Comparison of ENCODE assay signal across 17 cellular contexts in genomic region chr10:102791754-102792153, GRCh38. TPM values are rescaled to one million over a fixed set of nuclear protein-coding genes. Genes with fewer than 3 reads are reported as not detected.
A peak's percentile ranks its signal among the peaks of the same experiment; 100 is the strongest.
DNase-seq lines count a peak whose midpoint lies in the region; ATAC-seq and TF ChIP-seq lines count a peak whose summit lies in the region.
"Had no signal": no experiment of that assay in that cellular context is flagged by ENCODE, and none has a peak within 500 bp of the region (broad histone marks: within the 10 kb centered on the region; RNA-seq: fewer than 3 reads in every experiment).

No MANE protein-coding gene starts in this region.

- H3K4me1 ChIP-seq in Panc1 (ENCODE audit: control insufficient read depth, insufficient read depth, low read length) (peaks cover 34% of the 10 kb centered on the region), rectal smooth muscle tissue (ENCODE audit: control insufficient read depth, insufficient read depth, low read length) (peaks cover 34% of the 10 kb centered on the region)

- in situ Hi-C loops in Panc1 (cut with HindIII; ENCODE audit: low pct_unique_long_range_greater_than_20kb, low sequenced_read_pairs): no loop called here

- no peak for ATAC-seq in Panc1
- ATAC-seq: lower lobe of right lung had no signal

- H3K27ac ChIP-seq in Panc1 (ENCODE audit: low read length) (peak overlapping the region; percentile 36), rectal smooth muscle tissue (ENCODE audit: low read depth, low read length) (peak overlapping the region; percentile 56)
- H3K27ac ChIP-seq: lower lobe of right lung had no signal

- intact Hi-C loops in Panc1 (cut with micrococcal nuclease; ENCODE audit: unreplicated experiment): no loop called here
- intact Hi-C loops in activated CD4-positive, alpha-beta T cell treated with anti-CD3 and anti-CD28 coated beads, Interleukin-2, amount 10 ng/mL, durations not matched to agents 24 days and 14 days (cut with micrococcal nuclease): no loop called here

- H3K4me3 Mint-ChIP-seq in activated CD4-positive, alpha-beta T cell treated with anti-CD3 and anti-CD28 coated beads, Interleukin-2, amount 10 ng/mL, durations not matched to agents 24 days and 14 days: no peak overlapping the region

- DNase-seq in AG10803 (ENCODE audit: low read depth): peak; percentile 75
- DNase-seq in Panc1 (ENCODE audit: low read depth, low spot score): no peak
- DNase-seq in fibroblast of villous mesenchyme (ENCODE audit: low read depth): peak; percentile 56
- DNase-seq in GM20000 (ENCODE audit: low spot score): no peak
- DNase-seq in mucosa of gallbladder (ENCODE audit: low spot score): no peak
- no peak for DNase-seq in activated CD4-positive, alpha-beta T cell treated with anti-CD3 and anti-CD28 coated beads, Interleukin-2, amount 10 ng/mL, durations not matched to agents 24 days and 14 days
- no peak for DNase-seq in HK-2 (ENCODE audit: unreplicated experiment)
- DNase-seq: COR-L47; lower lobe of right lung; NCI-H146; NCI-H345; NK-92 treated with Interleukin-12 subunit alpha and Interleukin-12 subunit beta, amount 100 ng/mL, for 24 hours; SIG-M5; T-helper 2 cell had no signal

- POLR2A ChIA-PET in Panc1 (lab: Charles Lee): no interaction called here

- no TSS peak for BruUV-seq in Panc1 (replicated peaks; lab: Mats Ljungman, UMichigan)

- peaks cover 15% of the 10 kb centered on the region for H3K4me1 Mint-ChIP-seq in activated CD4-positive, alpha-beta T cell treated with anti-CD3 and anti-CD28 coated beads, Interleukin-2, amount 10 ng/mL, durations not matched to agents 24 days and 14 days

- H3K27me3 ChIP-seq in Panc1 (ENCODE audit: control insufficient read depth, insufficient read depth, low read length) (no peaks in the 10 kb centered on the region), rectal smooth muscle tissue (ENCODE audit: control insufficient read depth, insufficient read depth, low read length) (no peaks in the 10 kb centered on the region)

- no peaks in the 10 kb centered on the region for H3K9me3 Mint-ChIP-seq in activated CD4-positive, alpha-beta T cell treated with anti-CD3 and anti-CD28 coated beads, Interleukin-2, amount 10 ng/mL, durations not matched to agents 24 days and 14 days

- TF ChIP-seq CTCF in AG10803 (conservative IDR thresholded peaks at IDR 0.05; ENCODE audit: low read length): no peak
- TF ChIP-seq CTCF in Panc1 (IDR thresholded peaks at IDR 0.05): no peak
- no peak for TF ChIP-seq CTCF in fibroblast of villous mesenchyme (IDR thresholded peaks at IDR 0.05; ENCODE audit: insufficient read depth, low read depth, low read length)
- TF ChIP-seq CTCF in GM20000 (IDR thresholded peaks at IDR 0.05; ENCODE audit: extremely low read depth, missing control alignments): no peak

- CTCF ChIA-PET in Panc1 (lab: Charles Lee): interaction anchor here (0.6 kb wide), 1 partner anchor 48 kb away, joined by 5 read pairs; the partner anchor contains the start of gene WBP1L

- no peak overlapping the region for H3K9ac ChIP-seq in rectal smooth muscle tissue (ENCODE audit: low read length)

- no peaks in the 10 kb centered on the region for H3K36me3 ChIP-seq in Panc1 (ENCODE audit: control insufficient read depth, insufficient read depth, low read length)
- H3K36me3 ChIP-seq in rectal smooth muscle tissue (ENCODE audit: control insufficient read depth, insufficient read depth, low read length): no peaks in the 10 kb centered on the region

- no peak overlapping the region for H3K27ac Mint-ChIP-seq in activated CD4-positive, alpha-beta T cell treated with anti-CD3 and anti-CD28 coated beads, Interleukin-2, amount 10 ng/mL, durations not matched to agents 24 days and 14 days

- no peaks in the 10 kb centered on the region for H3K9me3 ChIP-seq in Panc1 (ENCODE audit: control insufficient read depth, insufficient read depth, low read depth, low read length)
- H3K9me3 ChIP-seq: lower lobe of right lung had no signal

- no peak overlapping the region for H3K4me3 ChIP-seq in AG10803 (ENCODE audit: low read length)
- no peak overlapping the region for H3K4me3 ChIP-seq in Panc1 (ENCODE audit: low read depth in 2 of 2, low read length in 2 of 2)
- H3K4me3 ChIP-seq in fibroblast of villous mesenchyme (ENCODE audit: low read depth, low read length): no peak overlapping the region
- H3K4me3 ChIP-seq in rectal smooth muscle tissue (ENCODE audit: low read length): no peak overlapping the region
- H3K4me3 ChIP-seq: lower lobe of right lung had no signal

- H3K36me3 Mint-ChIP-seq in activated CD4-positive, alpha-beta T cell treated with anti-CD3 and anti-CD28 coated beads, Interleukin-2, amount 10 ng/mL, durations not matched to agents 24 days and 14 days (ENCODE audit: low read depth): peaks cover 7% of the 10 kb centered on the region

- H3K27me3 Mint-ChIP-seq in activated CD4-positive, alpha-beta T cell treated with anti-CD3 and anti-CD28 coated beads, Interleukin-2, amount 10 ng/mL, durations not matched to agents 24 days and 14 days: no peaks in the 10 kb centered on the region

RNA-seq across cellular contexts. Expression of gene CYP17A1, which starts 45.5 kb away (rescaled TPM):
- total RNA-seq in Panc1 (2021; ENCODE audit: unreplicated experiment) (2.1 TPM), fibroblast of villous mesenchyme (not detected in 2 replicates), mucosa of gallbladder (7.3 TPM)
- not detected for polyA plus RNA-seq in Panc1 (2012; ENCODE audit: insufficient read length)
- total RNA-seq in activated CD4-positive, alpha-beta T cell treated with anti-CD3 and anti-CD28 coated beads, Interleukin-2, amount 10 ng/mL, durations not matched to agents 24 days and 14 days: not detected in 2 replicates
- polyA plus RNA-seq: AG04450, neural cell had no signal

RNA-seq across cellular contexts. Expression of gene WBP1L, which starts 48.0 kb away (rescaled TPM):
- total RNA-seq in Panc1 (2021; ENCODE audit: unreplicated experiment) (91.3 TPM), fibroblast of villous mesenchyme (34.8 and 40.6 TPM in 2 replicates), mucosa of gallbladder (58.1 TPM)
- polyA plus RNA-seq in Panc1 (2012; ENCODE audit: insufficient read length): 99.5 TPM
- total RNA-seq in activated CD4-positive, alpha-beta T cell treated with anti-CD3 and anti-CD28 coated beads, Interleukin-2, amount 10 ng/mL, durations not matched to agents 24 days and 14 days: 15.6 and 15.8 TPM in 2 replicates

Comparison
In these comparisons a context has a peak if more than half of its experiments do, and no peak if none do; other contexts are left out.
1. DNase-seq: peak in AG10803 (single experiment) and fibroblast of villous mesenchyme (single experiment); none in Panc1 (single experiment), GM20000 (single experiment), mucosa of gallbladder (single experiment), activated CD4-positive, alpha-beta T cell treated with anti-CD3 and anti-CD28 coated beads, Interleukin-2, amount 10 ng/mL, durations not matched to agents 24 days and 14 days (single experiment) and HK-2 (single experiment).